1 cellular context compared by ENCODE assay signal in the genomic region with DNA sequence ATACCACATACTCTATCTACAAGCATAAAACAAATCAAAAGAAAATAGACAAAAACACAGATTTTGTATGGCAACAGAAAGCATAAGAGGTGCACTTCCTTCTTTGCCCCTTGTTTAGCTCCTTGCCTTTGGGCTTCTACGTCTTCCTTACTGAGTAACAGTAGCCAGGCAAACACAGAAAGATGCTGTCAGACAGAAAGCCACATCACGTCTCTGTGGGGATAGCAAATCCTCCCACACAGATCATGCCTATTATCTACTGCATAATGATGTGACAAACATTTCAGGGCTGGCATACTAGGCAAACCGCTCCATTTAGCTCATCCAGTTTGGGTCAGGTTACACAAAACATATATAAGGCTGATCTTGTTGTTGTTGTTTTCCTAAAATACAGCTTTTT.
TF ChIP-seq lines count a peak whose summit lies in the region.

No MANE protein-coding gene starts in this region.

TF ChIP-seq in H1, 55 proteins besides CTCF, POLR2A, EP300 and RAD21 (continued from another document):
- no peak for TF ChIP-seq ATF2 (IDR thresholded peaks at IDR 0.05; ENCODE audit: low read length)
- no peak for TF ChIP-seq RNF2 (IDR thresholded peaks at IDR 0.05; ENCODE audit: borderline replicate concordance, low read depth, low read length, missing control alignments, poor library complexity, severe bottlenecking)
- TF ChIP-seq MAFK (IDR thresholded peaks at IDR 0.05; ENCODE audit: low read depth, low read length), result no peak
- no peak for TF ChIP-seq CHD7 (IDR thresholded peaks at IDR 0.05; ENCODE audit: insufficient replicate concordance, low read length)
- TF ChIP-seq EZH2 (IDR thresholded peaks at IDR 0.05; ENCODE audit: low read depth, low read length, severe bottlenecking), result no peak
